Comparison of ENCODE assay signal across 12 cellular contexts in the genomic region with DNA sequence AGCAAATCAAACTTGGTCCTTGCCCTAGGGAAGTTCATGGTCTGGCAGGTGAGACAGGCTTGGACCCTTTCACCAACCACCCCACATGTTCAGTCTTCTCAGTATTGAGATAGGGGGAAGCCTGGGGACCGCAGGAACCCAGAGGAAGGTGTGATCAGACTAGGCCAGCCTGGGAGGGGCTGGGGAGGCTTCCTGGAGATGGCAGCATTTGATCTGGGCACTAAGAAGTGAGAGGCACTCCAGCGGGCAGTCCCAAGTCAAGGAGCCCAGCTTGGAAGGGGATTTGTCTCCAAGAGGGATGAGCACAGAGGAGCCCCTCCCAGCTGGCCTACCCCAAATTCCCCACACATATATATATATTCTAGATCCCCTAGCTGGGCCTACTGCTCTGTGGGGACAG. TPM values are rescaled to one million over a fixed set of nuclear protein-coding genes. Genes with fewer than 3 reads are reported as not detected.
DNase-seq lines count a peak whose midpoint lies in the region; ATAC-seq and TF ChIP-seq lines count a peak whose summit lies in the region.
"Had no signal": no experiment of that assay in that cellular context is flagged by ENCODE, and none has a peak within 500 bp of the region (broad histone marks: within the 10 kb centered on the region; RNA-seq: fewer than 3 reads in every experiment).

No MANE protein-coding gene starts in this region.

- H2AFZ ChIP-seq in smooth muscle cell (ENCODE audit: low read depth): no peak overlapping the region

- peaks cover 96% of the 10 kb centered on the region for H4K20me1 ChIP-seq in smooth muscle cell (ENCODE audit: low read depth)

- H3K4me1 ChIP-seq in SJCRH30 (peaks cover 18% of the 10 kb centered on the region), esophagus squamous epithelium (peaks cover 4 to 58% (median 23%) of the 10 kb centered on the region in 3 donors), smooth muscle cell (ENCODE audit: low read depth) (no peaks in the 10 kb centered on the region)

- H3K36me3 ChIP-seq in SJCRH30 (no peaks in the 10 kb centered on the region), esophagus squamous epithelium (peaks cover 0 to 23% (median 0%) of the 10 kb centered on the region in 3 donors), smooth muscle cell (ENCODE audit: low read depth) (no peaks in the 10 kb centered on the region)
- H3K36me3 ChIP-seq: ovary had no signal

- no peak overlapping the region for H3K4me2 ChIP-seq in smooth muscle cell

- H3K9ac ChIP-seq in smooth muscle cell (ENCODE audit: low read depth): no peak overlapping the region

- ATAC-seq in activated CD4-positive, CD25-positive, alpha-beta regulatory T cell treated with anti-CD3 and anti-CD28 coated beads, Interleukin-2, amount 50 U/mL, for 24 hours: peak; percentile 17 to 27
- no peak for ATAC-seq in GM18517 (IDR thresholded peaks at IDR 0.05; ENCODE audit: unreplicated experiment)
- no peak for ATAC-seq in esophagus mucosa

- H3K27me3 ChIP-seq in SJCRH30: no peaks in the 10 kb centered on the region
- peaks cover 0 to 34% (median 0%) of the 10 kb centered on the region in 4 donors for H3K27me3 ChIP-seq in esophagus squamous epithelium
- no peaks in the 10 kb centered on the region for H3K27me3 ChIP-seq in smooth muscle cell (ENCODE audit: low read depth)
- H3K27me3 ChIP-seq: brain microvascular endothelial cell, ovary had no signal

- no CpG with 5 or more reads among the region's 2 CpGs for WGBS in esophagus squamous epithelium, 2 donors
- WGBS in smooth muscle cell (ENCODE audit: low lambda C conversion rate): 81% methylated on average over 2 of the region's 2 CpGs

- TF ChIP-seq CTCF in esophagus squamous epithelium (IDR thresholded peaks at IDR 0.05): no peak
- TF ChIP-seq CTCF in smooth muscle cell (IDR thresholded peaks at IDR 0.05; ENCODE audit: borderline replicate concordance, insufficient read depth, poor library complexity, severe bottlenecking): no peak

- H3K4me3 ChIP-seq in SJCRH30 (no peak overlapping the region), esophagus squamous epithelium (no peak overlapping the region), smooth muscle cell (no peak overlapping the region)
- H3K4me3 ChIP-seq: ovary had no signal

- intact Hi-C loops in esophagus squamous epithelium (cut with DNase I): no loop called here

- H3K27ac ChIP-seq in SJCRH30 (peak overlapping the region; percentile 11; the same call in 1 of the 2 replicates), esophagus squamous epithelium (peak overlapping the region in 3 of 4 donors; percentile 10 to 89 (median 39)), smooth muscle cell (ENCODE audit: low read depth) (peak overlapping the region; percentile 16)
- H3K27ac ChIP-seq: brain microvascular endothelial cell, ovary had no signal

- TF ChIP-seq POLR2A in esophagus squamous epithelium (IDR thresholded peaks at IDR 0.05): no peak

- peaks cover 16% of the 10 kb centered on the region for H3F3A ChIP-seq in smooth muscle cell (ENCODE audit: low read depth)

- DNase-seq in activated CD4-positive, CD25-positive, alpha-beta regulatory T cell treated with anti-CD3 and anti-CD28 coated beads, Interleukin-2, amount 50 U/mL, for 72 hours: no peak
- DNase-seq in SJCRH30: no peak
- no peak for DNase-seq in esophagus squamous epithelium (lab: John Stamatoyannopoulos, UW)
- no peak for DNase-seq in smooth muscle cell (lab: John Stamatoyannopoulos, UW; ENCODE audit: unreplicated experiment)
- DNase-seq in glomerular visceral epithelial cell (ENCODE audit: extremely low spot score): no peak
- DNase-seq: brain microvascular endothelial cell, IMR-90, kidney glomerular epithelial cell had no signal

- H3K79me2 ChIP-seq in smooth muscle cell (ENCODE audit: low read depth): peaks cover 73% of the 10 kb centered on the region

- H3K9me3 ChIP-seq in SJCRH30 (replicated peaks) (no peaks in the 10 kb centered on the region), esophagus squamous epithelium (no peaks in the 10 kb centered on the region), smooth muscle cell (replicated peaks; ENCODE audit: low read depth) (no peaks in the 10 kb centered on the region)
- H3K9me3 ChIP-seq: ovary had no signal

RNA-seq across cellular contexts. Expression of a gene that starts 5.4 kb away (rescaled TPM):
- 0.15 and 0.30 TPM in 2 replicates for total RNA-seq in SJCRH30 (2014; rRNA removed; shearing (Covaris generic))
- 10 to 100 TPM in 2 of 4 donors, 1 to 10 TPM in 2; 3.0 to 23.4 (median 8.5) TPM for total RNA-seq in esophagus squamous epithelium
- total RNA-seq in smooth muscle cell: 147 and 171 TPM in 2 replicates
- polyA plus RNA-seq in smooth muscle cell: 330 and 444 TPM in 2 replicates
- 9.0 TPM for total RNA-seq in esophagus mucosa

Comparison
In these comparisons a context has a peak if more than half of its experiments do, and no peak if none do; other contexts are left out.
1. ATAC-seq: peak in activated CD4-positive, CD25-positive, alpha-beta regulatory T cell treated with anti-CD3 and anti-CD28 coated beads, Interleukin-2, amount 50 U/mL, for 24 hours (2 of 2); none in GM18517 (single experiment) and esophagus mucosa (single experiment).
2. Peak in every context shown above with its lines, with median percentiles within 50 percentile points of each other: H3K27ac ChIP-seq.